ENCODE assay signal across 20 cellular contexts in the genomic region with DNA sequence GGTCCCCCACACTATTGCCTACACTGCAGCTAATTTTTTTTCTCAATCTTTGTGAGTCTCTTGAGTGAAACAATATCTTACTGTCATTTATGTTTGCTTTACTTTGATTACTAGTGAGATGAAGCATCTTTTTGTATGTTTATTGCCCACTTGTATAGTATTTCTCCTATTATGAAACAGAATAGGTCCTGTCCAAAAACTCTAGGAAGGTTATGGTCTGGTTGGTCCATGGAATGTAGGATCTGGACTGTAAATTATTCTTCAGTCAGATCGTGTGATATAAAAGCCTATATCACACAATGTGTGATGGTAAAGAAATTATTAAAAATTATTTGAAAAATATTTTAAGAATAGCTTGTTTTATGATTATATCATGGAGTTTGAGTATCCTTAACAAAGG.
DNase-seq lines count a peak whose midpoint lies in the region; ATAC-seq and TF ChIP-seq lines count a peak whose summit lies in the region.
"Had no signal": no experiment of that assay in that cellular context is flagged by ENCODE, and none has a peak within 500 bp of the region (broad histone marks: within the 10 kb centered on the region; RNA-seq: fewer than 3 reads in every experiment).

No MANE protein-coding gene starts in this region.

- H3K27ac ChIP-seq in caudate nucleus (ENCODE audit: low read depth, low read length) (peak overlapping the region; percentile 83), upper lobe of left lung (peak overlapping the region in 3 of 4 donors; percentile 75 to 88 (median 80))
- H3K27ac ChIP-seq: HL-60, PC-9, RWPE1, SJCRH30 had no signal

- H3K27ac Mint-ChIP-seq in nephron: peak overlapping the region; percentile 95 to 99 (median 95)

- H3K27me3 Mint-ChIP-seq in nephron (ENCODE audit: low read depth): no peaks in the 10 kb centered on the region
- H3K27me3 Mint-ChIP-seq: CD4-positive, alpha-beta T cell had no signal

- peaks cover 8% of the 10 kb centered on the region for H3K36me3 Mint-ChIP-seq in nephron (ENCODE audit: low read depth)

- no peak for TF ChIP-seq RAD21 in Ishikawa (IDR thresholded peaks at IDR 0.05; ENCODE audit: low read depth)

- WGBS in upper lobe of left lung, 2 donors: 89 to 95% methylated on average over 1 of the region's 1 CpG

- intact Hi-C loops in Right ventricle myocardium superior (cut with DNase I): no loop called here

- H3K9me3 Mint-ChIP-seq in nephron: peaks cover 4% of the 10 kb centered on the region
- H3K9me3 Mint-ChIP-seq: CD4-positive, alpha-beta T cell had no signal

- TF ChIP-seq CTCF in nephron (IDR thresholded peaks at IDR 0.05; ENCODE audit: unreplicated experiment in 3 of 3): no peak
- TF ChIP-seq CTCF in upper lobe of left lung (IDR thresholded peaks at IDR 0.05): no peak

- H3K36me3 ChIP-seq in upper lobe of left lung: no peaks in the 10 kb centered on the region
- H3K36me3 ChIP-seq: BE2C, SJCRH30 had no signal

- no peak for TF ChIP-seq POLR2A in upper lobe of left lung (IDR thresholded peaks at IDR 0.05)

- no peaks in the 10 kb centered on the region for H3K27me3 ChIP-seq in upper lobe of left lung
- H3K27me3 ChIP-seq: BE2C, SJCRH30 had no signal

- H3K4me1 Mint-ChIP-seq in nephron: peaks cover 53% of the 10 kb centered on the region

- H3K4me3 Mint-ChIP-seq in nephron: no peak overlapping the region

- H3K4me1 ChIP-seq in upper lobe of left lung: peaks cover 13 to 34% (median 25%) of the 10 kb centered on the region in 4 donors
- H3K4me1 ChIP-seq: BE2C had no signal

- H3K4me3 ChIP-seq in upper lobe of left lung: no peak overlapping the region
- H3K4me3 ChIP-seq: PC-9, SJCRH30 had no signal

- TF ChIP-seq EP300 in Ishikawa (IDR thresholded peaks at IDR 0.05; ENCODE audit: borderline replicate concordance) (peak; percentile 79), upper lobe of left lung (IDR thresholded peaks at IDR 0.05) (no peak)

- H3K9me3 ChIP-seq in upper lobe of left lung: no peaks in the 10 kb centered on the region
- H3K9me3 ChIP-seq: BE2C, Caco-2 had no signal

- ATAC-seq in upper lobe of left lung (ENCODE audit: low FRiP score in 2 of 2) (no peak), GM19351 (IDR thresholded peaks at IDR 0.05; ENCODE audit: unreplicated experiment) (no peak), Right ventricle myocardium superior (ENCODE audit: poor library complexity) (no peak)

- DNase-seq in caudate nucleus (lab: John Stamatoyannopoulos, UW) (no peak), upper lobe of left lung (no peak), CD1c-positive myeloid dendritic cell (ENCODE audit: extremely low spot score) (no peak), Right ventricle myocardium superior (no peak)
- no peak for DNase-seq in activated CD4-positive, alpha-beta T cell treated with anti-CD3 and anti-CD28 coated beads for 4 hours
- DNase-seq: BE2C; Caco-2; CD4-positive, alpha-beta T cell; GDM1; NCI-H1436; NCI-H1930; NCI-H226; NCI-H524 treated with DMSO at 0.1 percent for 48 hours; PC-9; SJCRH30 had no signal

TF ChIP-seq in Ishikawa, 13 proteins besides CTCF, POLR2A, EP300 and RAD21:
- no peak for TF ChIP-seq ZBTB7A (IDR thresholded peaks at IDR 0.05; ENCODE audit: low read depth)
- TF ChIP-seq CREB1 (IDR thresholded peaks at IDR 0.05; ENCODE audit: low read depth): no peak
- TF ChIP-seq, protein P1, sequence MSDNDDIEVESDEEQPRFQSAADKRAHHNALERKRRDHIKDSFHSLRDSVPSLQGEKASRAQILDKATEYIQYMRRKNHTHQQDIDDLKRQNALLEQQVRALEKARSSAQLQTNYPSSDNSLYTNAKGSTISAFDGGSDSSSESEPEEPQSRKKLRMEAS (IDR thresholded peaks at IDR 0.05): no peak; the same call in 1 of the 2 replicates
- 0 out of 2 replicates have a peak, but pooled peaks have one; percentile 16 for TF ChIP-seq CEBPB (IDR thresholded peaks at IDR 0.05)
- peak; percentile 76 for TF ChIP-seq TEAD4 (IDR thresholded peaks at IDR 0.05)
- no peak for TF ChIP-seq YY1 (IDR thresholded peaks at IDR 0.05; ENCODE audit: low read depth)
- TF ChIP-seq, protein P2, sequence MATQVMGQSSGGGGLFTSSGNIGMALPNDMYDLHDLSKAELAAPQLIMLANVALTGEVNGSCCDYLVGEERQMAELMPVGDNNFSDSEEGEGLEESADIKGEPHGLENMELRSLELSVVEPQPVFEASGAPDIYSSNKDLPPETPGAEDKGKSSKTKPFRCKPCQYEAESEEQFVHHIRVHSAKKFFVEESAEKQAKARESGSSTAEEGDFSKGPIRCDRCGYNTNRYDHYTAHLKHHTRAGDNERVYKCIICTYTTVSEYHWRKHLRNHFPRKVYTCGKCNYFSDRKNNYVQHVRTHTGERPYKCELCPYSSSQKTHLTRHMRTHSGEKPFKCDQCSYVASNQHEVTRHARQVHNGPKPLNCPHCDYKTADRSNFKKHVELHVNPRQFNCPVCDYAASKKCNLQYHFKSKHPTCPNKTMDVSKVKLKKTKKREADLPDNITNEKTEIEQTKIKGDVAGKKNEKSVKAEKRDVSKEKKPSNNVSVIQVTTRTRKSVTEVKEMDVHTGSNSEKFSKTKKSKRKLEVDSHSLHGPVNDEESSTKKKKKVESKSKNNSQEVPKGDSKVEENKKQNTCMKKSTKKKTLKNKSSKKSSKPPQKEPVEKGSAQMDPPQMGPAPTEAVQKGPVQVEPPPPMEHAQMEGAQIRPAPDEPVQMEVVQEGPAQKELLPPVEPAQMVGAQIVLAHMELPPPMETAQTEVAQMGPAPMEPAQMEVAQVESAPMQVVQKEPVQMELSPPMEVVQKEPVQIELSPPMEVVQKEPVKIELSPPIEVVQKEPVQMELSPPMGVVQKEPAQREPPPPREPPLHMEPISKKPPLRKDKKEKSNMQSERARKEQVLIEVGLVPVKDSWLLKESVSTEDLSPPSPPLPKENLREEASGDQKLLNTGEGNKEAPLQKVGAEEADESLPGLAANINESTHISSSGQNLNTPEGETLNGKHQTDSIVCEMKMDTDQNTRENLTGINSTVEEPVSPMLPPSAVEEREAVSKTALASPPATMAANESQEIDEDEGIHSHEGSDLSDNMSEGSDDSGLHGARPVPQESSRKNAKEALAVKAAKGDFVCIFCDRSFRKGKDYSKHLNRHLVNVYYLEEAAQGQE (IDR thresholded peaks at IDR 0.05; ENCODE audit: low read depth): no peak
- TF ChIP-seq FOXM1 (IDR thresholded peaks at IDR 0.05; ENCODE audit: borderline replicate concordance, low read depth): peak; percentile 71; the same call in 1 of the 2 replicates
- no peak for TF ChIP-seq TAF1 (IDR thresholded peaks at IDR 0.05; ENCODE audit: low read depth)
- peak; percentile 51; the same call in 1 of the 2 replicates for TF ChIP-seq NFIC (IDR thresholded peaks at IDR 0.05)
